Comparison of ENCODE assay signal across 8 cellular contexts in genomic region chr11:5684627-5685362, GRCh38. TPM values are rescaled to one million over a fixed set of nuclear protein-coding genes. Genes with fewer than 3 reads are reported as not detected.
DNase-seq lines count a peak whose midpoint lies in the region; ATAC-seq and TF ChIP-seq lines count a peak whose summit lies in the region.

TSS of gene TRIM5 (minus strand) at chr11:5685074. CDS start at chr11:5680177, 4,897 bp downstream.

- no peaks in the 10 kb centered on the region for H3K9me2 ChIP-seq in neural cell (ENCODE audit: insufficient read depth, low read length)

- no peaks in the 10 kb centered on the region for H3F3A ChIP-seq in neural cell (ENCODE audit: insufficient read depth, low read length, poor library complexity, severe bottlenecking)

- H2AFZ ChIP-seq in neural cell (ENCODE audit: low read depth, low read length): no peak within 1 kb of the TSS

- 1 to 4% (median 2%) methylated on average over 13 of the region's 13 CpGs for WGBS in stomach, 5 donors

- H3K9me3 ChIP-seq in neural cell (ENCODE audit: low read length): no peaks in the 10 kb centered on the region
- no peaks in the 10 kb centered on the region for H3K9me3 ChIP-seq in stomach

- TF ChIP-seq RAD21 in neural cell (conservative IDR thresholded peaks at IDR 0.05): no peak

- H3K4me1 ChIP-seq in stomach: peaks cover 10 to 51% (median 18%) of the 10 kb centered on the region in 4 donors

- no peak for TF ChIP-seq POLR2A in stomach (IDR thresholded peaks at IDR 0.05)

- intact Hi-C loops in stomach (cut with DNase I; ENCODE audit: low total_unique reads): no loop called here

- H3K27me3 ChIP-seq in neural cell (ENCODE audit: insufficient read depth, low read depth, low read length) (no peaks in the 10 kb centered on the region), stomach (no peaks in the 10 kb centered on the region)

- TF ChIP-seq CTCF in fibroblast of the aortic adventitia (IDR thresholded peaks at IDR 0.05; ENCODE audit: insufficient read depth, low read length): peak; percentile 78
- no peak for TF ChIP-seq CTCF in neural cell (IDR thresholded peaks at IDR 0.05; ENCODE audit: poor library complexity, severe bottlenecking)
- TF ChIP-seq CTCF in stomach (IDR thresholded peaks at IDR 0.05): peak in 4 of 7 experiments; percentile 19 to 67 (median 44)

- no peaks in the 10 kb centered on the region for H4K20me1 ChIP-seq in neural cell (ENCODE audit: insufficient read depth)

- peak; percentile 77 for ATAC-seq in GM18868 (IDR thresholded peaks at IDR 0.05; ENCODE audit: unreplicated experiment)
- ATAC-seq in HG03108 (IDR thresholded peaks at IDR 0.05; ENCODE audit: unreplicated experiment): peak; percentile 76

- H3K79me2 ChIP-seq in neural cell (replicated peaks; ENCODE audit: insufficient read depth, low read length): no peaks in the 10 kb centered on the region

- H3K4me3 ChIP-seq in fibroblast of the aortic adventitia (ENCODE audit: low read depth, low read length) (peak within 1 kb of the TSS; percentile 77), neural cell (ENCODE audit: low read length) (peak within 1 kb of the TSS; percentile 1), stomach (peak within 1 kb of the TSS; percentile 40 to 52 (median 44))

- TF ChIP-seq EP300 in neural cell (conservative IDR thresholded peaks at IDR 0.05; ENCODE audit: poor library complexity, severe bottlenecking): no peak
- TF ChIP-seq EP300 in stomach (IDR thresholded peaks at IDR 0.05): no peak

- no peak within 1 kb of the TSS for H3K9ac ChIP-seq in neural cell (ENCODE audit: low read length)

- no peak within 1 kb of the TSS for H3K4me2 ChIP-seq in neural cell (ENCODE audit: low read length)

- no peaks in the 10 kb centered on the region for H3K36me3 ChIP-seq in neural cell (ENCODE audit: insufficient read depth, low read length)
- H3K36me3 ChIP-seq in stomach: peaks cover 0 to 12% (median 3%) of the 10 kb centered on the region in 4 donors

- H3K27ac ChIP-seq in neural cell (ENCODE audit: low read length) (no peak within 1 kb of the TSS), stomach (peak within 1 kb of the TSS; percentile 84 to 96 (median 91))

- DNase-seq in ACHN: peak; percentile 97
- peak; percentile 75 for DNase-seq in RPMI8226
- peak; percentile 70 for DNase-seq in activated T-helper 9 cell treated with anti-CD3 and anti-CD28 coated beads, Interleukin-2, amount 50 U/mL, for 16 hours (ENCODE audit: low read depth)
- DNase-seq in fibroblast of the aortic adventitia (ENCODE audit: low read depth): peak; percentile 99
- peak; percentile 89 for DNase-seq in stomach

- in situ Hi-C loops in ACHN (cut with HindIII; ENCODE audit: low pct_ligation_motif_present, low pct_unique_long_range_greater_than_20kb, low sequenced_read_pairs): no loop called here

TF ChIP-seq in neural cell, 6 proteins besides CTCF, POLR2A, EP300 and RAD21:
- TF ChIP-seq MXI1 (conservative IDR thresholded peaks at IDR 0.05; ENCODE audit: poor library complexity, severe bottlenecking) (no peak), REST (IDR thresholded peaks at IDR 0.05; ENCODE audit: borderline replicate concordance) (no peak)

RNA-seq across cellular contexts. Expression of gene TRIM5, which starts in this region (rescaled TPM):
- total RNA-seq in fibroblast of the aortic adventitia (ENCODE audit: low replicate concordance) (32.5 and 38.5 TPM in 2 replicates), stomach (10 to 100 TPM in 4 of 5 donors, not detected in 1; 12.6 to 81.4 (median 28.0) TPM)
- polyA plus RNA-seq in neural cell (0.58 and 2.0 TPM in 2 replicates), stomach (1 to 10 TPM; 4.2 to 9.5 (median 9.0) TPM)
- polyA minus RNA-seq in neural cell: 0.58 and 1.7 TPM in 2 replicates

Comparison
In these comparisons a context has a peak if more than half of its experiments do, and no peak if none do; other contexts are left out.
1. H3K4me3 ChIP-seq: peak in every context shown above with its lines; median percentile 77 in fibroblast of the aortic adventitia; 44 in stomach; 1 in neural cell.